ENCODE assay signal across 8 cellular contexts in the genomic region with DNA sequence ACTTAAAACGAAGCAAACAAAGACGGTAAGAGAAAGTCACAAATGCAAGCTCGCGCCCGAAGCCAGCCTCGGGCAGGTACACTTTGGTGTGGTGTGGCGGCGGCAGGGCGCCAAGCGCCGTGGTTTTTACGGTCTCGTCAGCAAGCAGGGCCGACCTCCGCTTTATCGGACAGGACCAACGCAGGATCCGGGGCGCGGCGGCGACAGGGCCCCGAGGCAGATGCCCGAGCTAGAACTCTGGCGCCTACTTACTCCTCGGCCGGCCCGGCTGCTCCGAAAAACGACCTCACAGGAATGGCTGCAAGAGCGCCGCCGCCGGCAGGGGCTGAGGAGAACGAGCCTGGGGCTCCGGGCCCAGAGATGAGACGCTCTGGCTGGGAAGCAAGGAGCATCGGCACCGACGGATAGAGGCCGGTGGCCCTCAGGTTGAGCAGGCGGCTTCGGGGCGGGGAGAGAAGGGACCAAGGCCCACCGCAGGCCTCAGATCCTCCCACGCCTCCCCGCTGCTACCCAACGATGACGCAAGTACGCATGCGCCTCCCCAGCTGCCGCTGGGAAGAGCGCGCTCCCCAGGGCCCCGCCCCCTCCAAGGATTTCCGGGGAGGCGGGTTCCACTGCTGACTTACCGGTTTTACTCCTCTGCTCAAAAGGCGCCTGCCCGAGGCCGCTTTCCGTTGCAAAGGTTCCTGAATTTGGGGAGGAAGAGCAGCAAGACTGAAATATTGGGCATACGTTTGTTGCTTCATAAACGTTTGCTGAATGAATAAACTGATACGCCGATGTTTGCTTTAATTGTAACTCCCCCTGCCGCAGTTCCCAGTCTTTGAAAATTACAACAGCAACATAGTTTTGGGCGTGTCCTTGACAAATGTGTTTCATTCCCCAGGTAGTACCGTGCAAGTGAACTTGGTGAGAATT.
DNase-seq lines count a peak whose midpoint lies in the region; ATAC-seq and TF ChIP-seq lines count a peak whose summit lies in the region.

No MANE protein-coding gene starts in this region.

- no peaks in the 10 kb centered on the region for H3K9me3 Mint-ChIP-seq in Caco-2 (ENCODE audit: unreplicated experiment)

- no TSS peak for BruUV-seq in Caco-2 (replicated peaks; lab: Mats Ljungman, UMichigan)

- peak overlapping the region; percentile 91 for H3K4me3 Mint-ChIP-seq in Caco-2 (ENCODE audit: unreplicated experiment)

- peak; percentile 60 for ATAC-seq in GM21360 (IDR thresholded peaks at IDR 0.05; ENCODE audit: unreplicated experiment)

- H3K9me3 ChIP-seq in Caco-2, result no peaks in the 10 kb centered on the region
- no peaks in the 10 kb centered on the region for H3K9me3 ChIP-seq in effector memory CD4-positive, alpha-beta T cell (ENCODE audit: control insufficient read depth, low read length)

- peaks cover 17% of the 10 kb centered on the region for H3K4me1 ChIP-seq in Caco-2
- H3K4me1 ChIP-seq in effector memory CD4-positive, alpha-beta T cell (ENCODE audit: control insufficient read depth, insufficient read depth, low read length, poor library complexity, severe bottlenecking), result peaks cover 34% of the 10 kb centered on the region

- intact Hi-C loops in Caco-2 (cut with micrococcal nuclease; ENCODE audit: unreplicated experiment), result no loop called here

- no peaks in the 10 kb centered on the region for H3K36me3 ChIP-seq in Caco-2 (ENCODE audit: control insufficient read depth, insufficient read depth, low read length)
- H3K36me3 ChIP-seq in effector memory CD4-positive, alpha-beta T cell (ENCODE audit: control insufficient read depth, insufficient read depth, low read length), result no peaks in the 10 kb centered on the region

- H3K4me3 ChIP-seq in Caco-2 (ENCODE audit: low read depth, low read length), result peak overlapping the region; percentile 73
- peak overlapping the region; percentile 77 for H3K4me3 ChIP-seq in effector memory CD4-positive, alpha-beta T cell (ENCODE audit: insufficient read depth, low read depth, low read length, poor library complexity, severe bottlenecking)

- CTCF ChIA-PET in Caco-2 (lab: Charles Lee), result interaction anchor here (0.6 to 1.7 kb wide), 2 partner anchors 10 to 40 kb away, joined by 3 to 6 read pairs; no protein-coding TSS in a partner anchor

- H3K4me1 Mint-ChIP-seq in Caco-2 (ENCODE audit: low read depth, unreplicated experiment), result peaks cover 7% of the 10 kb centered on the region

- POLR2A ChIA-PET in Caco-2 (lab: Charles Lee), result interaction anchor here (0.6 to 1.2 kb wide), 2 partner anchors 117 to 1029 kb away, joined by 3 read pairs; partner anchors contain the start of gene ECI2

- peak overlapping the region; percentile 95 for H3K27ac ChIP-seq in effector memory CD4-positive, alpha-beta T cell (ENCODE audit: insufficient read depth, low read length, poor library complexity, severe bottlenecking)

- peak; percentile 35 to 58 for TF ChIP-seq CTCF in Caco-2 (IDR thresholded peaks at IDR 0.05; ENCODE audit: insufficient read depth in 1 of 2, low read depth in 1 of 2, low read length in 1 of 2, severe bottlenecking in 1 of 2, unreplicated experiment in 1 of 2)

- H3K36me3 Mint-ChIP-seq in Caco-2 (ENCODE audit: insufficient read depth, unreplicated experiment), result peaks cover 23% of the 10 kb centered on the region

- H3K27ac Mint-ChIP-seq in Caco-2 (ENCODE audit: unreplicated experiment), result peak overlapping the region; percentile 94

- DNase-seq in Caco-2 (peak; percentile 96), HT-29 (ENCODE audit: low spot score) (peak; percentile 98), NK-92 (lab: John Stamatoyannopoulos, UW; ENCODE audit: unreplicated experiment) (peak; percentile 76), medulla oblongata (ENCODE audit: extremely low spot score) (peak; percentile 98)
- peak; percentile 97 for DNase-seq in activated CD8-positive, alpha-beta memory T cell treated with anti-CD3 and anti-CD28 coated beads for 24 hours
- DNase-seq in effector memory CD4-positive, alpha-beta T cell, result peak; percentile 90 to 94 (median 92)
- DNase-seq in stimulated activated CD4-positive, alpha-beta T cell treated with anti-CD3 and anti-CD28 coated beads, TNF-alpha, amount 100 ng/mL, for 48 hours (ENCODE audit: low read depth in 3 of 3), result peak; percentile 94 to 98 (median 96)

- H3K27me3 ChIP-seq in Caco-2 (replicated peaks; ENCODE audit: control insufficient read depth, insufficient read depth, low read length), result no peaks in the 10 kb centered on the region
- no peaks in the 10 kb centered on the region for H3K27me3 ChIP-seq in effector memory CD4-positive, alpha-beta T cell (replicated peaks; ENCODE audit: control insufficient read depth, insufficient read depth, low read length, poor library complexity, severe bottlenecking)

- H3K27me3 Mint-ChIP-seq in Caco-2 (ENCODE audit: insufficient read depth, unreplicated experiment), result no peaks in the 10 kb centered on the region

Comparison
In these comparisons a context has a peak if more than half of its experiments do, and no peak if none do; other contexts are left out.
1. Peak in every context shown above with its lines: DNase-seq, ATAC-seq, H3K4me3 ChIP-seq and H3K27ac ChIP-seq.